In the genomic region with DNA sequence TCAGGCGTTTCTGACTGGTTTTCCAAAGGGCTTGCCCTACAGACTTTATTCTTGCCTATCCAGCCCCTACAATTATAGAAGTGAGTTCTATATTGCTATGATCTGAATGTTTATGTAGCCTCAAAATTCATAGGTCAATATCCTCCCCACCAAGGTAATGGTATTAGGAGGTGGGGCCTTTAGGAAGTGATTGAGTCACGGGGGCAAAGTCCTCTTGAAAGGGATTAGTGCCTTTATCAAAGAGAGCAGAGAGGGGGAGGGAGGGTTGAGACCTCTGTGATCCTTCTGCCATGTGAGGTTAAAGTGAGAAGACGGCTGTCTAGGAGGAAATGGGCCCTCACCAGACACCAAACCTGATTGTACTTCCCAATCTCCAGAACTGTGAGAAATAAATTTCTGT, we compare ENCODE assay signal across 33 cellular contexts. TPM values are rescaled to one million over a fixed set of nuclear protein-coding genes. Genes with fewer than 3 reads are reported as not detected.
"Had no signal": no experiment of that assay in that cellular context is flagged by ENCODE, and none has a peak within 500 bp of the region (broad histone marks: within the 10 kb centered on the region; RNA-seq: fewer than 3 reads in every experiment).

No MANE protein-coding gene starts in this region.

- ATAC-seq: activated CD4-positive, alpha-beta T cell treated with anti-CD3 and anti-CD28 coated beads for 36 hours; activated naive CD4-positive, alpha-beta T cell treated with anti-CD3 and anti-CD28 coated beads, Interleukin-2, amount 50 U/mL, for 72 hours; activated T-cell treated with anti-CD3 and anti-CD28 coated beads, Interleukin-2, amount 50 U/mL, for 72 hours; esophagus mucosa; foreskin keratinocyte; heart left ventricle; psoas muscle; stimulated activated memory B cell treated with anti-CD40 and anti-IgM and Interleukin-4, amounts not matched to agents 10 μg/mL and 1 μg/mL and 100 μg/mL, for 72 hours; stimulated activated naive CD8-positive, alpha-beta T cell treated with anti-CD3 and anti-CD28 coated beads, Interleukin-15, amount 100 ng/mL, for 72 hours; T-helper 17 cell had no signal

- H3K36me3 ChIP-seq: heart left ventricle, left ventricle myocardium inferior, neutrophil, ovary, sigmoid colon, uterus had no signal

- DNase-seq: activated CD4-positive, alpha-beta T cell treated with anti-CD3 and anti-CD28 coated beads for 36 hours; activated CD4-positive, alpha-beta T cell treated with anti-CD3 and anti-CD28 coated beads, Interleukin-2, amount 50 U/mL, for 4 hours; activated CD4-positive, CD25-positive, alpha-beta regulatory T cell; activated naive CD4-positive, alpha-beta T cell; activated T-cell treated with anti-CD3 and anti-CD28 coated beads for 4 hours; activated T-cell treated with anti-CD3 and anti-CD28 coated beads, Interleukin-2, amount 50 U/mL, for 72 hours; endodermal cell; foreskin keratinocyte; heart left ventricle; kidney glomerular epithelial cell; left ventricle myocardium inferior; naive B cell; nephron progenitor cell; ovary; psoas muscle; sigmoid colon; stimulated activated CD4-positive, alpha-beta T cell treated with anti-CD3 and anti-CD28 coated beads, Interleukin-1b, Interleukin-23, amount 100 ng/mL, for 48 hours; stimulated activated CD4-positive, alpha-beta T cell treated with anti-CD3 and anti-CD28 coated beads, Interleukin-4, amount 100 ng/mL, for 4 hours; stimulated activated CD8-positive, alpha-beta memory T cell treated with anti-CD3 and anti-CD28 coated beads, Interleukin-4, amount 100 ng/mL, for 48 hours; stimulated activated naive CD8-positive, alpha-beta T cell treated with anti-CD3 and anti-CD28 coated beads, Interleukin-15, amount 100 ng/mL, for 72 hours; substantia nigra; T-helper 17 cell; T1000; uterus had no signal

- H3K4me1 ChIP-seq: foreskin keratinocyte, heart left ventricle, left ventricle myocardium inferior, psoas muscle, sigmoid colon, uterus had no signal

- H3K27me3 ChIP-seq: foreskin keratinocyte, heart left ventricle, neutrophil, ovary, sigmoid colon, uterus had no signal

- H3K4me3 ChIP-seq: heart left ventricle, left ventricle myocardium inferior, ovary, psoas muscle, sigmoid colon, smooth muscle cell, uterus had no signal

- H3K9me3 ChIP-seq: neutrophil, ovary, psoas muscle, sigmoid colon, uterus had no signal

- H3K4me2 ChIP-seq: smooth muscle cell had no signal

- FAIRE-seq: bronchial epithelial cell had no signal

- H3K27ac ChIP-seq: foreskin keratinocyte, heart left ventricle, left ventricle myocardium inferior, neutrophil, ovary, psoas muscle, sigmoid colon, uterus had no signal

RNA-seq across cellular contexts. Expression of gene CPHXL, which starts 0.9 kb away (rescaled TPM):
- total RNA-seq: activated CD4-positive, alpha-beta T cell treated with anti-CD3 and anti-CD28 coated beads for 36 hours; activated naive CD4-positive, alpha-beta T cell treated with anti-CD3 and anti-CD28 coated beads, Interleukin-2, amount 50 U/mL, for 72 hours; activated T-cell treated with anti-CD3 and anti-CD28 coated beads, Interleukin-2, amount 50 U/mL, for 72 hours; bronchial epithelial cell; endodermal cell; esophagus mucosa; foreskin keratinocyte; heart left ventricle; left ventricle myocardium inferior; lung microvascular endothelial cell; mesenteric fat pad; ovary; psoas muscle; sigmoid colon; smooth muscle cell; T-helper 17 cell; uterus had no signal
- polyA plus RNA-seq: foreskin keratinocyte, heart left ventricle, ovary, psoas muscle, sigmoid colon, smooth muscle cell had no signal

RNA-seq across cellular contexts. Expression of gene DUXB, which starts 26.0 kb away (rescaled TPM):
- total RNA-seq: activated CD4-positive, alpha-beta T cell treated with anti-CD3 and anti-CD28 coated beads for 36 hours; activated naive CD4-positive, alpha-beta T cell treated with anti-CD3 and anti-CD28 coated beads, Interleukin-2, amount 50 U/mL, for 72 hours; activated T-cell treated with anti-CD3 and anti-CD28 coated beads, Interleukin-2, amount 50 U/mL, for 72 hours; bronchial epithelial cell; endodermal cell; esophagus mucosa; foreskin keratinocyte; heart left ventricle; left ventricle myocardium inferior; lung microvascular endothelial cell; mesenteric fat pad; ovary; psoas muscle; sigmoid colon; smooth muscle cell; T-helper 17 cell; uterus had no signal
- polyA plus RNA-seq: foreskin keratinocyte, heart left ventricle, psoas muscle, sigmoid colon, smooth muscle cell had no signal

RNA-seq across cellular contexts. Expression of gene CPHXL2, which starts 50.4 kb away (rescaled TPM):
- total RNA-seq: activated CD4-positive, alpha-beta T cell treated with anti-CD3 and anti-CD28 coated beads for 36 hours; activated naive CD4-positive, alpha-beta T cell treated with anti-CD3 and anti-CD28 coated beads, Interleukin-2, amount 50 U/mL, for 72 hours; activated T-cell treated with anti-CD3 and anti-CD28 coated beads, Interleukin-2, amount 50 U/mL, for 72 hours; bronchial epithelial cell; endodermal cell; esophagus mucosa; foreskin keratinocyte; heart left ventricle; left ventricle myocardium inferior; lung microvascular endothelial cell; mesenteric fat pad; ovary; psoas muscle; sigmoid colon; smooth muscle cell; T-helper 17 cell; uterus had no signal
- polyA plus RNA-seq: foreskin keratinocyte, heart left ventricle, ovary, psoas muscle, sigmoid colon, smooth muscle cell, thymus had no signal
